In genomic region chr17:40287494-40288369, GRCh38 we compare ENCODE assay signal across 8 cellular contexts. TPM values are rescaled to one million over a fixed set of nuclear protein-coding genes. Genes with fewer than 3 reads are reported as not detected.
DNase-seq lines count a peak whose midpoint lies in the region; ATAC-seq and TF ChIP-seq lines count a peak whose summit lies in the region.

Gene CDC6 (plus strand): TSS chr17:40287879. CDS start chr17:40289421, 1,542 bp downstream.

- no peaks in the 10 kb centered on the region for H3K9me3 ChIP-seq in duodenal mucosa (ENCODE audit: control insufficient read depth in 1 of 2, low read length in 2 of 2)

- H3K9ac ChIP-seq in duodenal mucosa (ENCODE audit: low read depth in 1 of 2, low read length in 2 of 2): peak within 1 kb of the TSS; percentile 23 to 64

- H3K4me1 Mint-ChIP-seq in CD14-positive monocyte: peaks cover 15% of the 10 kb centered on the region

- H3K27me3 ChIP-seq in duodenal mucosa (ENCODE audit: control insufficient read depth in 1 of 2, insufficient read depth in 2 of 2, low read length in 2 of 2): no peaks in the 10 kb centered on the region

- H3K4me3 ChIP-seq in duodenal mucosa (ENCODE audit: low read depth in 1 of 2, low read length in 2 of 2): peak within 1 kb of the TSS; percentile 71 to 96
- peak within 1 kb of the TSS; percentile 39 for H3K4me3 ChIP-seq in lower leg skin (ENCODE audit: low read depth, poor library complexity, severe bottlenecking)

- no peak for TF ChIP-seq POLR2A in lower leg skin (IDR thresholded peaks at IDR 0.05)

- peaks cover 20 to 33% of the 10 kb centered on the region in 2 donors for H3K4me1 ChIP-seq in duodenal mucosa (ENCODE audit: control insufficient read depth in 1 of 2, insufficient read depth in 2 of 2, low read length in 2 of 2)

- DNase-seq in CD14-positive monocyte (ENCODE audit: low spot score): peak; percentile 99
- peak; percentile 100 for DNase-seq in NCI-H82 (lab: John Stamatoyannopoulos, UW)
- peak; percentile 98 for DNase-seq in activated CD4-positive, alpha-beta T cell treated with anti-CD3 and anti-CD28 coated beads, Interleukin-2, amount 50 U/mL, for 48 hours
- DNase-seq in lower leg skin (ENCODE audit: low spot score in 2 of 2): peak; percentile 99 to 100
- peak; percentile 97 to 98 for DNase-seq in stimulated activated CD4-positive, alpha-beta T cell treated with anti-CD3 and anti-CD28 coated beads, Interleukin-4, amount 100 ng/mL, for 48 hours (ENCODE audit: low read depth in 2 of 2)

- H3K27me3 Mint-ChIP-seq in CD14-positive monocyte (ENCODE audit: low read depth in 3 of 3): peaks cover 0 to 1% (median 0%) of the 10 kb centered on the region in 3 donors

- intact Hi-C loops in CD14-positive monocyte (cut with micrococcal nuclease) (loop anchor here (5.0 to 10.0 kb wide), 2 partner anchors 70 to 173 kb away; partner anchors contain the start of gene WIPF2 (in 2 of the 2)), lower leg skin (cut with DNase I; ENCODE audit: low total_unique reads) (no loop called here)

- ATAC-seq in GM19397 (IDR thresholded peaks at IDR 0.05; ENCODE audit: unreplicated experiment) (peak; percentile 93), HG03571 (IDR thresholded peaks at IDR 0.05; ENCODE audit: unreplicated experiment) (peak; percentile 86)

- H3K36me3 ChIP-seq in duodenal mucosa (ENCODE audit: control insufficient read depth in 1 of 2, insufficient read depth in 2 of 2, low read length in 2 of 2): peaks cover 0 to 3% of the 10 kb centered on the region in 2 donors

- peak within 1 kb of the TSS; percentile 96 to 98 for H3K4me3 Mint-ChIP-seq in CD14-positive monocyte

- WGBS in lower leg skin, 2 donors: 0 to 1% methylated on average over 28 to 46 of the region's 47 CpGs

- peak within 1 kb of the TSS; percentile 37 for H3K27ac ChIP-seq in duodenal mucosa (ENCODE audit: low read depth, low read length)

- TF ChIP-seq CTCF in CD14-positive monocyte (IDR thresholded peaks at IDR 0.05) (no peak), lower leg skin (IDR thresholded peaks at IDR 0.05) (peak in 1 of 3 donors; percentile 62)

- H3K9me3 Mint-ChIP-seq in CD14-positive monocyte: no peaks in the 10 kb centered on the region

- H3K36me3 Mint-ChIP-seq in CD14-positive monocyte: peaks cover under 1 to 8% of the 10 kb centered on the region in 2 donors

- H3K27ac Mint-ChIP-seq in CD14-positive monocyte: peak within 1 kb of the TSS; percentile 48 to 95 (median 87)

RNA-seq across cellular contexts. Expression of gene CDC6, which starts in this region (rescaled TPM):
- under 1 TPM in 1 of 2 donors, not detected in 1; 0.11 TPM for polyA plus RNA-seq in CD14-positive monocyte
- total RNA-seq in lower leg skin: 1 to 10 TPM in 2 of 4 donors, under 1 TPM in 2; 0.42 to 1.6 (median 1.0) TPM

Comparison
In these comparisons a context has a peak if more than half of its experiments do, and no peak if none do; other contexts are left out.
1. Peak in every context shown above with its lines: DNase-seq, ATAC-seq, H3K4me3 ChIP-seq and H3K27ac ChIP-seq.
2. Peak in DNase-seq in CD14-positive monocyte; RNA of the gene not detected or under 1 TPM.